Comparison of ENCODE assay signal across 1 cellular context in the genomic region with DNA sequence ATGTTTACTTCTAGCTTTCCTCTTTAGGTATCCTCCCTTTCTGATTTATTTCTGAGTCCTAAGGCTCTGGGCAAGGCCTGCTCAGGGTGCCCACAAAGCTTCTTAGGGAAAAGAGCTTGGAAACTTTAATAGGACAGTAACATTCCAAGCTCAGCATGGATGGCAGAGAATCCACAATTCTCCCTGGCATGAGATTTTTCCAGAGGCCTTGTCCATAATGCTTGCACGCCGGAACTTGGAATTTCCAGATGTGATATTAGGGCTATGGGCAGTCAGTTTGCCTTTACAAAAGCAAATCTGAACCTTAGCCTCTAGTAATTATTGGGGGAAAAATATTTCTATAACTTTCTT.
TF ChIP-seq lines count a peak whose summit lies in the region.

No MANE protein-coding gene starts in this region.

TF ChIP-seq in WTC11, 78 proteins besides CTCF, POLR2A, EP300 and RAD21:
- TF ChIP-seq, protein P1, sequence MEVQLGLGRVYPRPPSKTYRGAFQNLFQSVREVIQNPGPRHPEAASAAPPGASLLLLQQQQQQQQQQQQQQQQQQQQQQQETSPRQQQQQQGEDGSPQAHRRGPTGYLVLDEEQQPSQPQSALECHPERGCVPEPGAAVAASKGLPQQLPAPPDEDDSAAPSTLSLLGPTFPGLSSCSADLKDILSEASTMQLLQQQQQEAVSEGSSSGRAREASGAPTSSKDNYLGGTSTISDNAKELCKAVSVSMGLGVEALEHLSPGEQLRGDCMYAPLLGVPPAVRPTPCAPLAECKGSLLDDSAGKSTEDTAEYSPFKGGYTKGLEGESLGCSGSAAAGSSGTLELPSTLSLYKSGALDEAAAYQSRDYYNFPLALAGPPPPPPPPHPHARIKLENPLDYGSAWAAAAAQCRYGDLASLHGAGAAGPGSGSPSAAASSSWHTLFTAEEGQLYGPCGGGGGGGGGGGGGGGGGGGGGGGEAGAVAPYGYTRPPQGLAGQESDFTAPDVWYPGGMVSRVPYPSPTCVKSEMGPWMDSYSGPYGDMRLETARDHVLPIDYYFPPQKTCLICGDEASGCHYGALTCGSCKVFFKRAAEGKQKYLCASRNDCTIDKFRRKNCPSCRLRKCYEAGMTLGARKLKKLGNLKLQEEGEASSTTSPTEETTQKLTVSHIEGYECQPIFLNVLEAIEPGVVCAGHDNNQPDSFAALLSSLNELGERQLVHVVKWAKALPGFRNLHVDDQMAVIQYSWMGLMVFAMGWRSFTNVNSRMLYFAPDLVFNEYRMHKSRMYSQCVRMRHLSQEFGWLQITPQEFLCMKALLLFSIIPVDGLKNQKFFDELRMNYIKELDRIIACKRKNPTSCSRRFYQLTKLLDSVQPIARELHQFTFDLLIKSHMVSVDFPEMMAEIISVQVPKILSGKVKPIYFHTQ (CRISPR knock-in tag; IDR thresholded peaks at IDR 0.05): no peak
- TF ChIP-seq ZNF138 (CRISPR knock-in tag; conservative IDR thresholded peaks at IDR 0.05) (no peak), ETV6 (CRISPR knock-in tag; IDR thresholded peaks at IDR 0.05) (no peak)
- TF ChIP-seq, protein P2, sequence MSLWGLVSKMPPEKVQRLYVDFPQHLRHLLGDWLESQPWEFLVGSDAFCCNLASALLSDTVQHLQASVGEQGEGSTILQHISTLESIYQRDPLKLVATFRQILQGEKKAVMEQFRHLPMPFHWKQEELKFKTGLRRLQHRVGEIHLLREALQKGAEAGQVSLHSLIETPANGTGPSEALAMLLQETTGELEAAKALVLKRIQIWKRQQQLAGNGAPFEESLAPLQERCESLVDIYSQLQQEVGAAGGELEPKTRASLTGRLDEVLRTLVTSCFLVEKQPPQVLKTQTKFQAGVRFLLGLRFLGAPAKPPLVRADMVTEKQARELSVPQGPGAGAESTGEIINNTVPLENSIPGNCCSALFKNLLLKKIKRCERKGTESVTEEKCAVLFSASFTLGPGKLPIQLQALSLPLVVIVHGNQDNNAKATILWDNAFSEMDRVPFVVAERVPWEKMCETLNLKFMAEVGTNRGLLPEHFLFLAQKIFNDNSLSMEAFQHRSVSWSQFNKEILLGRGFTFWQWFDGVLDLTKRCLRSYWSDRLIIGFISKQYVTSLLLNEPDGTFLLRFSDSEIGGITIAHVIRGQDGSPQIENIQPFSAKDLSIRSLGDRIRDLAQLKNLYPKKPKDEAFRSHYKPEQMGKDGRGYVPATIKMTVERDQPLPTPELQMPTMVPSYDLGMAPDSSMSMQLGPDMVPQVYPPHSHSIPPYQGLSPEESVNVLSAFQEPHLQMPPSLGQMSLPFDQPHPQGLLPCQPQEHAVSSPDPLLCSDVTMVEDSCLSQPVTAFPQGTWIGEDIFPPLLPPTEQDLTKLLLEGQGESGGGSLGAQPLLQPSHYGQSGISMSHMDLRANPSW (CRISPR knock-in tag; conservative IDR thresholded peaks at IDR 0.05; ENCODE audit: low read depth): no peak
- TF ChIP-seq, protein P3, sequence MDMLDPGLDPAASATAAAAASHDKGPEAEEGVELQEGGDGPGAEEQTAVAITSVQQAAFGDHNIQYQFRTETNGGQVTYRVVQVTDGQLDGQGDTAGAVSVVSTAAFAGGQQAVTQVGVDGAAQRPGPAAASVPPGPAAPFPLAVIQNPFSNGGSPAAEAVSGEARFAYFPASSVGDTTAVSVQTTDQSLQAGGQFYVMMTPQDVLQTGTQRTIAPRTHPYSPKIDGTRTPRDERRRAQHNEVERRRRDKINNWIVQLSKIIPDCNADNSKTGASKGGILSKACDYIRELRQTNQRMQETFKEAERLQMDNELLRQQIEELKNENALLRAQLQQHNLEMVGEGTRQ (CRISPR knock-in tag; IDR thresholded peaks at IDR 0.05): no peak
- TF ChIP-seq, protein P4, sequence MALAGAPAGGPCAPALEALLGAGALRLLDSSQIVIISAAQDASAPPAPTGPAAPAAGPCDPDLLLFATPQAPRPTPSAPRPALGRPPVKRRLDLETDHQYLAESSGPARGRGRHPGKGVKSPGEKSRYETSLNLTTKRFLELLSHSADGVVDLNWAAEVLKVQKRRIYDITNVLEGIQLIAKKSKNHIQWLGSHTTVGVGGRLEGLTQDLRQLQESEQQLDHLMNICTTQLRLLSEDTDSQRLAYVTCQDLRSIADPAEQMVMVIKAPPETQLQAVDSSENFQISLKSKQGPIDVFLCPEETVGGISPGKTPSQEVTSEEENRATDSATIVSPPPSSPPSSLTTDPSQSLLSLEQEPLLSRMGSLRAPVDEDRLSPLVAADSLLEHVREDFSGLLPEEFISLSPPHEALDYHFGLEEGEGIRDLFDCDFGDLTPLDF (CRISPR knock-in tag; IDR thresholded peaks at IDR 0.05): no peak
TF ChIP-seq in WTC11: peak in this region for 0.
